24 cellular contexts compared by ENCODE assay signal in genomic region chr11:1205121-1205986, GRCh38. TPM values are rescaled to one million over a fixed set of nuclear protein-coding genes. Genes with fewer than 3 reads are reported as not detected.
DNase-seq lines count a peak whose midpoint lies in the region; ATAC-seq, FAIRE-seq and TF ChIP-seq lines count a peak whose summit lies in the region.
"Had no signal": no experiment of that assay in that cellular context is flagged by ENCODE, and none has a peak within 500 bp of the region (broad histone marks: within the 10 kb centered on the region; RNA-seq: fewer than 3 reads in every experiment).

No MANE protein-coding gene starts in this region.

- H3K4me1 ChIP-seq in aorta (ENCODE audit: control insufficient read depth in 1 of 2, insufficient read depth in 2 of 2, low read length in 2 of 2), result no peaks in the 10 kb centered on the region
- H3K4me1 ChIP-seq: BE2C, foreskin keratinocyte, SJSA1 had no signal

- no peaks in the 10 kb centered on the region for H3K9me3 Mint-ChIP-seq in neural crest cell

- H3K36me3 Mint-ChIP-seq in neural crest cell (ENCODE audit: low read depth), result no peaks in the 10 kb centered on the region

- TF ChIP-seq CTCF in bronchial epithelial cell (IDR thresholded peaks at IDR 0.05; ENCODE audit: insufficient read depth, low read length, severe bottlenecking), result no peak
- TF ChIP-seq CTCF in neural crest cell (conservative IDR thresholded peaks at IDR 0.05), result no peak

- H3K4me3 ChIP-seq in bronchial epithelial cell (ENCODE audit: low read depth, low read length) (no peak overlapping the region), aorta (ENCODE audit: low read length in 2 of 2) (no peak overlapping the region)
- H3K4me3 ChIP-seq: ovary, SJSA1, skin epidermis had no signal

- H3K27ac ChIP-seq in aorta (ENCODE audit: low read depth in 1 of 2, low read length in 2 of 2), result no peak overlapping the region
- H3K27ac ChIP-seq: foreskin keratinocyte, KMS-11, ovary, SJSA1, skin epidermis had no signal

- peak; percentile 1 for DNase-seq in stimulated activated CD4-positive, alpha-beta T cell treated with anti-CD3 and anti-CD28 coated beads, Interleukin-1b, Interleukin-23, amount 100 ng/mL, for 48 hours
- DNase-seq in stimulated activated CD4-positive, alpha-beta T cell treated with anti-CD3 and anti-CD28 coated beads, Interleukin-4, amount 100 ng/mL, for 4 hours, result no peak
- no peak for DNase-seq in bronchial epithelial cell (ENCODE audit: low read depth)
- DNase-seq in neural crest cell (ENCODE audit: low read depth, low spot score), result no peak
- peak; percentile 34 to 64 for DNase-seq in aorta
- no peak for DNase-seq in cerebellum (ENCODE audit: low spot score)
- no peak for DNase-seq in NCI-H524 treated with DMSO at 0.1 percent for 48 hours (lab: John Stamatoyannopoulos, UW)
- DNase-seq: activated gamma-delta T cell, BE2C, Calu3, cortex of kidney, foreskin keratinocyte, NCI-H1048, NCI-H2029 treated with DMSO at 0.1 percent for 48 hours, NCI-H510A treated with DMSO at 0.1 percent for 48 hours had no signal

- FAIRE-seq in bronchial epithelial cell (lab: Jason Lieb, UNC), result peak; percentile 40

- 72 to 73% methylated on average over 35 of the region's 35 CpGs for WGBS in aorta, 2 donors

- H3K27me3 Mint-ChIP-seq in neural crest cell (ENCODE audit: low read depth), result peaks cover 2% of the 10 kb centered on the region

- H3K4me3 Mint-ChIP-seq in neural crest cell, result no peak overlapping the region
- H3K4me3 Mint-ChIP-seq: T-helper 2 cell treated with Interferon-gamma antibody and Interleukin-4, amounts not matched to agents 5 μg/mL and 100 μg/mL, for 36 hours had no signal

- no peaks in the 10 kb centered on the region for H3K9me3 ChIP-seq in aorta (ENCODE audit: control insufficient read depth, low read length)
- H3K9me3 ChIP-seq: BE2C, ovary, SJSA1 had no signal

- intact Hi-C loops in aorta (cut with DNase I), result loop anchor here in 1 of 2 donors (10.0 kb wide), 1 partner anchor 179 kb away; the partner anchor contains the start of gene BRSK2

- ATAC-seq in aorta (ENCODE audit: low FRiP score), result no peak
- ATAC-seq in HG03442 (IDR thresholded peaks at IDR 0.05; ENCODE audit: unreplicated experiment), result no peak
- ATAC-seq: foreskin keratinocyte, left colon had no signal

- H3K27me3 ChIP-seq in bronchial epithelial cell (ENCODE audit: control insufficient read depth, insufficient read depth, low read length), result peaks cover 3% of the 10 kb centered on the region
- no peaks in the 10 kb centered on the region for H3K27me3 ChIP-seq in aorta (ENCODE audit: control insufficient read depth in 1 of 2, insufficient read depth in 2 of 2, low read length in 1 of 2)
- H3K27me3 ChIP-seq: ovary, SJSA1 had no signal

- no peaks in the 10 kb centered on the region for H3K4me1 Mint-ChIP-seq in neural crest cell

- H3K36me3 ChIP-seq in bronchial epithelial cell (ENCODE audit: control insufficient read depth, insufficient read depth, low read length) (no peaks in the 10 kb centered on the region), aorta (ENCODE audit: control insufficient read depth in 1 of 2, insufficient read depth in 2 of 2, low read length in 1 of 2) (no peaks in the 10 kb centered on the region)
- H3K36me3 ChIP-seq: BE2C, ovary, SJSA1 had no signal

- peak overlapping the region; percentile 47 for H3K27ac Mint-ChIP-seq in neural crest cell (ENCODE audit: unreplicated experiment)
- H3K27ac Mint-ChIP-seq: T-helper 2 cell treated with Interferon-gamma antibody and Interleukin-4, amounts not matched to agents 5 μg/mL and 100 μg/mL, for 36 hours had no signal

RNA-seq across cellular contexts. Expression of gene MUC5B, which starts 17.5 kb away (rescaled TPM):
- total RNA-seq in bronchial epithelial cell (not detected in 2 replicates), neural crest cell (0.36 and 0.42 TPM in 2 replicates), aorta (not detected), cerebellum (0.18 TPM)
- under 1 TPM in 1 of 2 donors, not detected in 1; 0.25 TPM for polyA plus RNA-seq in aorta
- total RNA-seq: activated CD8-positive, alpha-beta memory T cell treated with anti-CD3 and anti-CD28 coated beads for 36 hours; foreskin keratinocyte; SJSA1; temporal lobe had no signal
- polyA plus RNA-seq: foreskin keratinocyte had no signal

RNA-seq across cellular contexts. Expression of gene MUC5AC, which starts 47.6 kb away (rescaled TPM):
- under 0.01 TPM in 1 of 2 replicates, not detected in the other for total RNA-seq in bronchial epithelial cell
- not detected in 2 replicates for total RNA-seq in neural crest cell
- total RNA-seq in aorta, result not detected
- polyA plus RNA-seq in aorta, result under 1 TPM in 1 of 2 donors, not detected in 1; 0.05 TPM
- total RNA-seq in cerebellum, result under 0.01 TPM
- total RNA-seq: activated CD8-positive, alpha-beta memory T cell treated with anti-CD3 and anti-CD28 coated beads for 36 hours; foreskin keratinocyte had no signal
- polyA plus RNA-seq: foreskin keratinocyte, ovary had no signal

Comparison
In these comparisons a context has a peak if more than half of its experiments do, and no peak if none do; other contexts are left out.
1. DNase-seq: peak in stimulated activated CD4-positive, alpha-beta T cell treated with anti-CD3 and anti-CD28 coated beads, Interleukin-1b, Interleukin-23, amount 100 ng/mL, for 48 hours (single experiment) and aorta (2 of 2); none in stimulated activated CD4-positive, alpha-beta T cell treated with anti-CD3 and anti-CD28 coated beads, Interleukin-4, amount 100 ng/mL, for 4 hours (0 of 2), bronchial epithelial cell (single experiment), neural crest cell (single experiment), cerebellum (single experiment) and NCI-H524 treated with DMSO at 0.1 percent for 48 hours (single experiment).